Comparison of ENCODE assay signal across 1 cellular context in the genomic region with DNA sequence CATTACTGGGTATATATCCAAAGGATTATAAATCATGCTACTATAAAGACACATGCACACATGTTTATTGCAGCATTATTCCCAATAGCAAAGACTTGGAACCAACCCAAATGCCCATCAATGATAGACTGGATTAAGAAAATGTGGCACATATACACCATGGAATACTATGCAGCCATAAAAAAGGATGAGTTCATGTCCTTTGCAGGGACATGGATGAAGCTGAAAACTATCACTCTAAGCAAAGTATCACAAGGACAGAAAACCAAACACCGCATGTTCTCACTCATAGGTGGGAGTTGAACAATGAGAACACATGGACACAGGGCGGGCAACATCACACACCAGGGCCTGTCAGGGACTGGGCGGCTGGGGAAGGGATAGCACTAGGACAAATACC.
A peak's percentile ranks its signal among the peaks of the same experiment; 100 is the strongest.
TF ChIP-seq lines count a peak whose summit lies in the region.

No MANE protein-coding gene starts in this region.

TF ChIP-seq in HEK293, 187 proteins besides CTCF, POLR2A, EP300 and RAD21 (continued from another document):
- TF ChIP-seq ZNF146 (tag by site-specific recombination; IDR thresholded peaks at IDR 0.05): peak; percentile 99
